Comparison of ENCODE assay signal across 1 cellular context in the genomic region with DNA sequence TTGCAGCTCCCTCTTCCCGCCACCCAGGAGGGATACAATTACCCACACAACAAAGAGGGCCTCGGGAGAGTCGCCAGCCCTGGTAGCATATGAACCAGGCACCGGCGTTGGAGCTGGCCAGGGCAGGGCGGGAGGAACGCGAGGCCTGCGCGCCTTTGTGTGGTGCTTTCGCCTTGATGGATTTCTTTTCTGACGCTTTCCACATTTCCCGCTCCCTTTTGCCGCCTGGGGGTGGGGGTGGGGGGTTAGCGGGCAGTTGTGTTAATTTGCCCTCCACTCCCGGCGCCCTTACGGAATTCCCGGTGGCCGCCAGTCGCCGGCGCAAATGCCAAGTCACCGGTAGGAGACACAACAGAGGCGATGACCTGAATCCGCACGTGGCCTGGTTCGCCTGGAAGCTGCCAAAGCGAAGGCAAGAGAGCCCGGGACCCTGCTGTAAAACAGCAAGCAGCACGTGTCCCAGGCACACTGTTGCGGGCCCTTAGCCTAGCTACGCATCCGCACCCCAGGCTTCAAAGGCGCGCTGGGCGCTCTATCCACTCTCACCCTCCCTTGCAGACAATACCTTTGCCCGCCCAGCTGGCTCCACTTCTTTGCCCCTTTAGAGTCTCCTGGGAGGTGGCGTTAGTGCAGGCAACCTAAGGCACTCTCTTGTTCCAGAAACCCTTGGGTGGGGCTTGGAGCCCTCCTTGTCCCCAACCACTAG.
TF ChIP-seq lines count a peak whose summit lies in the region.

No MANE protein-coding gene starts in this region.

TF ChIP-seq in GM12878, 131 proteins besides CTCF, POLR2A, EP300 and RAD21 (continued from another document):
- TF ChIP-seq, protein P1, sequence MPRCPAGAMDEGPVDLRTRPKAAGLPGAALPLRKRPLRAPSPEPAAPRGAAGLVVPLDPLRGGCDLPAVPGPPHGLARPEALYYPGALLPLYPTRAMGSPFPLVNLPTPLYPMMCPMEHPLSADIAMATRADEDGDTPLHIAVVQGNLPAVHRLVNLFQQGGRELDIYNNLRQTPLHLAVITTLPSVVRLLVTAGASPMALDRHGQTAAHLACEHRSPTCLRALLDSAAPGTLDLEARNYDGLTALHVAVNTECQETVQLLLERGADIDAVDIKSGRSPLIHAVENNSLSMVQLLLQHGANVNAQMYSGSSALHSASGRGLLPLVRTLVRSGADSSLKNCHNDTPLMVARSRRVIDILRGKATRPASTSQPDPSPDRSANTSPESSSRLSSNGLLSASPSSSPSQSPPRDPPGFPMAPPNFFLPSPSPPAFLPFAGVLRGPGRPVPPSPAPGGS (IDR thresholded peaks at IDR 0.05; ENCODE audit: borderline replicate concordance, insufficient read depth, low read depth, low read length, poor library complexity, severe bottlenecking) = no peak
- TF ChIP-seq, protein P2, sequence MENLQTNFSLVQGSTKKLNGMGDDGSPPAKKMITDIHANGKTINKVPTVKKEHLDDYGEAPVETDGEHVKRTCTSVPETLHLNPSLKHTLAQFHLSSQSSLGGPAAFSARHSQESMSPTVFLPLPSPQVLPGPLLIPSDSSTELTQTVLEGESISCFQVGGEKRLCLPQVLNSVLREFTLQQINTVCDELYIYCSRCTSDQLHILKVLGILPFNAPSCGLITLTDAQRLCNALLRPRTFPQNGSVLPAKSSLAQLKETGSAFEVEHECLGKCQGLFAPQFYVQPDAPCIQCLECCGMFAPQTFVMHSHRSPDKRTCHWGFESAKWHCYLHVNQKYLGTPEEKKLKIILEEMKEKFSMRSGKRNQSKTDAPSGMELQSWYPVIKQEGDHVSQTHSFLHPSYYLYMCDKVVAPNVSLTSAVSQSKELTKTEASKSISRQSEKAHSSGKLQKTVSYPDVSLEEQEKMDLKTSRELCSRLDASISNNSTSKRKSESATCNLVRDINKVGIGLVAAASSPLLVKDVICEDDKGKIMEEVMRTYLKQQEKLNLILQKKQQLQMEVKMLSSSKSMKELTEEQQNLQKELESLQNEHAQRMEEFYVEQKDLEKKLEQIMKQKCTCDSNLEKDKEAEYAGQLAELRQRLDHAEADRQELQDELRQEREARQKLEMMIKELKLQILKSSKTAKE (IDR thresholded peaks at IDR 0.05; ENCODE audit: low read depth, poor library complexity, severe bottlenecking) = no peak
- TF ChIP-seq, protein P3, sequence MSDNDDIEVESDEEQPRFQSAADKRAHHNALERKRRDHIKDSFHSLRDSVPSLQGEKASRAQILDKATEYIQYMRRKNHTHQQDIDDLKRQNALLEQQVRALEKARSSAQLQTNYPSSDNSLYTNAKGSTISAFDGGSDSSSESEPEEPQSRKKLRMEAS (IDR thresholded peaks at IDR 0.05; ENCODE audit: low read depth, low read length) = no peak
- TF ChIP-seq STAT3 (IDR thresholded peaks at IDR 0.05; ENCODE audit: low read depth, low read length) (no peak), TARDBP (IDR thresholded peaks at IDR 0.05; ENCODE audit: borderline replicate concordance) (no peak), ZSCAN29 (IDR thresholded peaks at IDR 0.05) (no peak), ZNF207 (IDR thresholded peaks at IDR 0.05; ENCODE audit: borderline replicate concordance) (no peak), RB1 (IDR thresholded peaks at IDR 0.05; ENCODE audit: borderline replicate concordance) (no peak), SUZ12 (IDR thresholded peaks at IDR 0.05; ENCODE audit: unreplicated experiment) (no peak), KAT2A (conservative IDR thresholded peaks at IDR 0.05; ENCODE audit: control insufficient read depth, low read depth, low read length) (no peak), FOXM1 (IDR thresholded peaks at IDR 0.05; ENCODE audit: low read depth, low read length) (no peak), ESRRA (IDR thresholded peaks at IDR 0.05; ENCODE audit: low read length) (no peak), FOXK2 (IDR thresholded peaks at IDR 0.05) (no peak), CREB1 (IDR thresholded peaks at IDR 0.05; ENCODE audit: low read depth) (no peak), BACH1 (IDR thresholded peaks at IDR 0.05; ENCODE audit: borderline replicate concordance) (no peak)
TF ChIP-seq in GM12878: peak in this region for 0.
